ENCODE assay signal across 16 cellular contexts in genomic region chr2:27446057-27446456, GRCh38. TPM values are rescaled to one million over a fixed set of nuclear protein-coding genes. Genes with fewer than 3 reads are reported as not detected.
DNase-seq lines count a peak whose midpoint lies in the region; TF ChIP-seq lines count a peak whose summit lies in the region.
"Had no signal": no experiment of that assay in that cellular context is flagged by ENCODE, and none has a peak within 500 bp of the region (broad histone marks: within the 10 kb centered on the region; RNA-seq: fewer than 3 reads in every experiment).

No MANE protein-coding gene starts in this region.

- intact Hi-C loops in prostate gland (cut with DNase I), result no loop called here

- peak overlapping the region; percentile 74 to 81 for H3K27ac ChIP-seq in prostate gland
- H3K27ac ChIP-seq: thyroid gland had no signal

- H3K4me3 ChIP-seq in epithelial cell of esophagus (ENCODE audit: low read length), result no peak overlapping the region
- H3K4me3 ChIP-seq in prostate gland, result no peak overlapping the region
- H3K4me3 ChIP-seq: thyroid gland had no signal

- TF ChIP-seq CTCF in epithelial cell of esophagus (IDR thresholded peaks at IDR 0.05; ENCODE audit: insufficient read depth, low read depth, low read length, missing control alignments) (no peak), prostate gland (IDR thresholded peaks at IDR 0.05) (no peak)

- TF ChIP-seq POLR2A in prostate gland (IDR thresholded peaks at IDR 0.05), result peak; percentile 39

- no peaks in the 10 kb centered on the region for H3K27me3 Mint-ChIP-seq in T-helper 2 cell treated with Interferon-gamma antibody and Interleukin-4, amounts not matched to agents 5 μg/mL and 100 μg/mL, for 36 hours (ENCODE audit: low read depth)
- H3K27me3 Mint-ChIP-seq: naive B cell had no signal

- WGBS in prostate gland, result 66% methylated on average over 3 of the region's 3 CpGs

- peak overlapping the region; percentile 52 for H3K27ac Mint-ChIP-seq in T-helper 2 cell treated with Interferon-gamma antibody and Interleukin-4, amounts not matched to agents 5 μg/mL and 100 μg/mL, for 36 hours
- H3K27ac Mint-ChIP-seq: activated T-helper 1 cell treated with anti-CD3 and anti-CD28 coated beads, Interleukin-12 subunit alpha, Interleukin-12 subunit beta, Interleukin-2, Interleukin-4 antibody, amounts not matched to agents 30 ng/mL and 10 ng/mL and 1 ng/mL, durations not matched to agents 14 hours and 24 hours and 36 hours; HFFc6 had no signal

- H3K36me3 ChIP-seq in prostate gland, result peaks cover 2 to 6% of the 10 kb centered on the region in 2 donors

- H3K9me3 Mint-ChIP-seq in T-helper 2 cell treated with Interferon-gamma antibody and Interleukin-4, amounts not matched to agents 5 μg/mL and 100 μg/mL, for 36 hours, result no peaks in the 10 kb centered on the region
- H3K9me3 Mint-ChIP-seq: activated T-helper 1 cell treated with anti-CD3 and anti-CD28 coated beads, Interleukin-12 subunit alpha, Interleukin-12 subunit beta, Interleukin-2, Interleukin-4 antibody, amounts not matched to agents 30 ng/mL and 10 ng/mL and 1 ng/mL, durations not matched to agents 14 hours and 24 hours and 36 hours; HFFc6; naive B cell had no signal

- H3K27me3 ChIP-seq in prostate gland (replicated peaks; ENCODE audit: insufficient read depth), result no peaks in the 10 kb centered on the region
- H3K27me3 ChIP-seq: thyroid gland had no signal

- peaks cover 4% of the 10 kb centered on the region for H3K4me1 Mint-ChIP-seq in T-helper 2 cell treated with Interferon-gamma antibody and Interleukin-4, amounts not matched to agents 5 μg/mL and 100 μg/mL, for 36 hours (ENCODE audit: low read depth)

- H3K4me1 ChIP-seq in prostate gland (replicated peaks), result peaks cover 3% of the 10 kb centered on the region

- DNase-seq in T-helper 2 cell treated with Interferon-gamma antibody and Interleukin-4, amounts not matched to agents 5 μg/mL and 100 μg/mL, for 36 hours (ENCODE audit: low spot score), result no peak
- DNase-seq in T-helper 2 cell (no peak), NCI-H2107 treated with DMSO at 0.1 percent for 48 hours (lab: John Stamatoyannopoulos, UW; ENCODE audit: unreplicated experiment) (peak; percentile 28), epithelial cell of esophagus (ENCODE audit: low read depth) (peak; percentile 93), prostate gland (ENCODE audit: low spot score) (peak; percentile 95), epidermal melanocyte (ENCODE audit: insufficient read length, low spot score) (no peak), hepatic stellate cell (ENCODE audit: low spot score) (no peak), GDM1 (lab: John Stamatoyannopoulos, UW) (no peak)
- DNase-seq: DND-41, HFFc6, KG1, naive B cell, NCI-H345, RPMI8226, thyroid gland had no signal

- H3K4me3 Mint-ChIP-seq in T-helper 2 cell treated with Interferon-gamma antibody and Interleukin-4, amounts not matched to agents 5 μg/mL and 100 μg/mL, for 36 hours, result no peak overlapping the region
- H3K4me3 Mint-ChIP-seq: activated T-helper 1 cell treated with anti-CD3 and anti-CD28 coated beads, Interleukin-12 subunit alpha, Interleukin-12 subunit beta, Interleukin-2, Interleukin-4 antibody, amounts not matched to agents 30 ng/mL and 10 ng/mL and 1 ng/mL, durations not matched to agents 14 hours and 24 hours and 36 hours; HFFc6; naive B cell had no signal

- peaks cover 26% of the 10 kb centered on the region for H3K36me3 Mint-ChIP-seq in T-helper 2 cell treated with Interferon-gamma antibody and Interleukin-4, amounts not matched to agents 5 μg/mL and 100 μg/mL, for 36 hours (ENCODE audit: low read depth)

- no peaks in the 10 kb centered on the region for H3K9me3 ChIP-seq in prostate gland
- H3K9me3 ChIP-seq: thyroid gland had no signal

RNA-seq across cellular contexts. Expression of gene KRTCAP3, which starts 3.9 kb away (rescaled TPM):
- total RNA-seq in prostate gland, result 100 to 1,000 TPM in 1 of 2 donors, 10 to 100 TPM in 1; 31.4 to 147 TPM

RNA-seq across cellular contexts. Expression of gene NRBP1, which starts 17.6 kb away (rescaled TPM):
- total RNA-seq in prostate gland, result 10 to 100 TPM; 42.9 to 83.4 TPM

RNA-seq across cellular contexts. Expression of gene PPM1G, which starts 36.7 kb away (rescaled TPM):
- 10 to 100 TPM; 57.2 to 65.4 TPM for total RNA-seq in prostate gland

RNA-seq across cellular contexts. Expression of gene IFT172, which starts 43.5 kb away (rescaled TPM):
- 10 to 100 TPM; 32.6 to 42.8 TPM for total RNA-seq in prostate gland

RNA-seq across cellular contexts. Expression of gene FNDC4, which starts 48.9 kb away (rescaled TPM):
- 10 to 100 TPM; 24.1 to 30.6 TPM for total RNA-seq in prostate gland

Comparison
In these comparisons a context has a peak if more than half of its experiments do, and no peak if none do; other contexts are left out.
1. DNase-seq: peak in NCI-H2107 treated with DMSO at 0.1 percent for 48 hours (single experiment), epithelial cell of esophagus (single experiment) and prostate gland (single experiment); none in T-helper 2 cell treated with Interferon-gamma antibody and Interleukin-4, amounts not matched to agents 5 μg/mL and 100 μg/mL, for 36 hours (single experiment), T-helper 2 cell (0 of 5), epidermal melanocyte (single experiment), hepatic stellate cell (single experiment) and GDM1 (single experiment).